In genomic region chr4:1539132-1539755, GRCh38 we compare ENCODE assay signal across 19 cellular contexts.
A peak's percentile ranks its signal among the peaks of the same experiment; 100 is the strongest.
DNase-seq lines count a peak whose midpoint lies in the region; ATAC-seq and TF ChIP-seq lines count a peak whose summit lies in the region.
"Had no signal": no experiment of that assay in that cellular context is flagged by ENCODE, and none has a peak within 500 bp of the region (broad histone marks: within the 10 kb centered on the region; RNA-seq: fewer than 3 reads in every experiment).

No MANE protein-coding gene starts in this region.

- no peaks in the 10 kb centered on the region for H3K9me3 ChIP-seq in right atrium auricular region
- no peaks in the 10 kb centered on the region for H3K9me3 ChIP-seq in spleen
- H3K9me3 ChIP-seq: Peyer's patch had no signal

- H3K4me3 ChIP-seq in right atrium auricular region (no peak overlapping the region), spleen (no peak overlapping the region)
- H3K4me3 ChIP-seq: Peyer's patch had no signal

- peaks cover 4% of the 10 kb centered on the region for H3K27me3 Mint-ChIP-seq in glutamatergic neuron (ENCODE audit: unreplicated experiment)
- H3K27me3 Mint-ChIP-seq: B cell had no signal

- H3K27ac Mint-ChIP-seq in glutamatergic neuron (ENCODE audit: unreplicated experiment) = no peak overlapping the region
- H3K27ac Mint-ChIP-seq: B cell, CD14-positive monocyte, IgD-negative memory B cell had no signal

- intact Hi-C loops in left cardiac atrium (cut with DNase I) = no loop called here
- intact Hi-C loops in spleen (cut with DNase I; ENCODE audit: low total_unique reads) = no loop called here

- ATAC-seq in left cardiac atrium (no peak), GM18909 (IDR thresholded peaks at IDR 0.05; ENCODE audit: poor library complexity, unreplicated experiment) (no peak)

- H3K27me3 ChIP-seq in right atrium auricular region (no peaks in the 10 kb centered on the region), spleen (replicated peaks in 1 of 7) (peaks cover 0 to 65% (median 5%) of the 10 kb centered on the region in 7 donors)
- H3K27me3 ChIP-seq: Peyer's patch had no signal

- H3K27ac ChIP-seq in right atrium auricular region = no peak overlapping the region
- H3K27ac ChIP-seq in spleen = no peak overlapping the region
- H3K27ac ChIP-seq: Peyer's patch had no signal

- peaks cover 19% of the 10 kb centered on the region for H3K4me1 Mint-ChIP-seq in glutamatergic neuron (ENCODE audit: low read depth, unreplicated experiment)
- H3K4me1 Mint-ChIP-seq: B cell, CD14-positive monocyte, IgD-negative memory B cell had no signal

- H3K9me3 Mint-ChIP-seq in glutamatergic neuron (ENCODE audit: unreplicated experiment) = peaks cover 7% of the 10 kb centered on the region
- H3K9me3 Mint-ChIP-seq: IgD-negative memory B cell had no signal

- no peaks in the 10 kb centered on the region for H3K36me3 Mint-ChIP-seq in glutamatergic neuron (ENCODE audit: unreplicated experiment)
- H3K36me3 Mint-ChIP-seq: CD14-positive monocyte, IgD-negative memory B cell had no signal

- 81 to 92% (median 87%) methylated on average over 15 to 18 of the region's 18 CpGs for WGBS in spleen, 5 donors

- H3K4me3 Mint-ChIP-seq in glutamatergic neuron (ENCODE audit: unreplicated experiment) = no peak overlapping the region
- H3K4me3 Mint-ChIP-seq: B cell, CD14-positive monocyte, IgD-negative memory B cell had no signal

- no peaks in the 10 kb centered on the region for H3K4me1 ChIP-seq in right atrium auricular region
- no peaks in the 10 kb centered on the region for H3K4me1 ChIP-seq in spleen
- H3K4me1 ChIP-seq: Peyer's patch had no signal

- TF ChIP-seq CTCF in right atrium auricular region (IDR thresholded peaks at IDR 0.05) (no peak), glutamatergic neuron (IDR thresholded peaks at IDR 0.05; ENCODE audit: partially characterized antibody, unreplicated experiment) (no peak), spleen (IDR thresholded peaks at IDR 0.05 in 8 of 11, conservative IDR thresholded peaks at IDR 0.05 in 3 of 11) (no peak)

- TF ChIP-seq POLR2A in spleen (IDR thresholded peaks at IDR 0.05) = no peak

- H3K36me3 ChIP-seq in right atrium auricular region (no peaks in the 10 kb centered on the region), spleen (no peaks in the 10 kb centered on the region)
- H3K36me3 ChIP-seq: Peyer's patch had no signal

- peak; percentile 9 for DNase-seq in left cardiac atrium
- DNase-seq in right atrium auricular region (ENCODE audit: low spot score) = no peak
- peak; percentile 11 for DNase-seq in glutamatergic neuron
- DNase-seq in myocyte (ENCODE audit: low read depth) = peak; percentile 19
- peak; percentile 51 for DNase-seq in spleen
- DNase-seq in AG08395 (ENCODE audit: low spot score) = no peak
- no peak for DNase-seq in NCI-H1417 treated with DMSO at 0.1 percent for 48 hours (lab: John Stamatoyannopoulos, UW)
- DNase-seq: GOT3, Karpas-422, MV-4-11, NCI-H1694 treated with DMSO at 0.1 percent for 48 hours, NCI-H2081 treated with DMSO at 0.1 percent for 48 hours, NCI-H2171 treated with DMSO at 0.1 percent for 48 hours, NCI-H69, Peyer's patch had no signal

Comparison
In these comparisons a context has a peak if more than half of its experiments do, and no peak if none do; other contexts are left out.
1. DNase-seq: peak in left cardiac atrium (single experiment), glutamatergic neuron (single experiment), myocyte (single experiment) and spleen (single experiment); none in right atrium auricular region (single experiment), AG08395 (single experiment) and NCI-H1417 treated with DMSO at 0.1 percent for 48 hours (single experiment).